In the genomic region with DNA sequence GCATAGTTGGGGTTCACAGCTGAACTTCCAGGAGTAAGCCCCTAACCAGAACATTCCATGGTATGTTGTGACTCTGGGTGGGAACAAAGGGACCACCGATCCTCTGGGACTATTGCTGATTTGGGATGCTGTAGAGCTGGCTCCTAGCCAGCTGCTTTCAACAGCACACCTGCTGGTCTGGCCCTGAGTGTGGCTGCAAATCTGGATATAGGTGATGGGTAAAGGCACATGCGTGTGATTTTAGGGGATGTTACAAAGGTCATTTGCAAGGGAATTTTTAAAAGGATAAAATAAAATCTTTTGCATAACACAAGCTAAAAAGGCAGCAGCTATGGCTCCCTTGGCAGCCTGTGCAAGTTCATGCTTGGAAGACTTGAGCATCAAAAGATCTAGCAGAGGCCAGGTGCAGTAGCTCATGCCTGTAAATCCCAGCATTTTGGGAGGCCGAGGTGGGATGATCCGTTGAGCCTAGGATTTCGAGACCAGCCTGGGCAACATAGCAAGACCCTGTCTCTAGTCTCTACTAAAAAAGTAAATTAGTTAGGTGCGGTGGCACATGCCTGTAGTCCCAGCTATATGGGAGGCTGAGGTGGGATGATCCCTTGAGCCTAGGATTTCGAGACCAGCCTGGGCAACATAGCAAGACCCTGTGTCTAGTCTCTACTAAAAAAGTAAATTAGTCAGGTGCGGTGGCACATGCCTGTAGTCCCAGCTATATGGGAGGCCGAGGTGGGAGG, we compare ENCODE assay signal across 2 cellular contexts.
A peak's percentile ranks its signal among the peaks of the same experiment; 100 is the strongest.
TF ChIP-seq lines count a peak whose summit lies in the region.

No MANE protein-coding gene starts in this region.

TF ChIP-seq in WTC11, 78 proteins besides CTCF, POLR2A, EP300 and RAD21 (continued from another document):
- TF ChIP-seq, protein P1, sequence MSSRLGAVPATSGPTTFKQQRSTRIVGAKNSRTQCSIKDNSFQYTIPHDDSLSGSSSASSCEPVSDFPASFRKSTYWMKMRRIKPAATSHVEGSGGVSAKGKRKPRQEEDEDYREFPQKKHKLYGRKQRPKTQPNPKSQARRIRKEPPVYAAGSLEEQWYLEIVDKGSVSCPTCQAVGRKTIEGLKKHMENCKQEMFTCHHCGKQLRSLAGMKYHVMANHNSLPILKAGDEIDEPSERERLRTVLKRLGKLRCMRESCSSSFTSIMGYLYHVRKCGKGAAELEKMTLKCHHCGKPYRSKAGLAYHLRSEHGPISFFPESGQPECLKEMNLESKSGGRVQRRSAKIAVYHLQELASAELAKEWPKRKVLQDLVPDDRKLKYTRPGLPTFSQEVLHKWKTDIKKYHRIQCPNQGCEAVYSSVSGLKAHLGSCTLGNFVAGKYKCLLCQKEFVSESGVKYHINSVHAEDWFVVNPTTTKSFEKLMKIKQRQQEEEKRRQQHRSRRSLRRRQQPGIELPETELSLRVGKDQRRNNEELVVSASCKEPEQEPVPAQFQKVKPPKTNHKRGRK (CRISPR knock-in tag; IDR thresholded peaks at IDR 0.05; ENCODE audit: borderline replicate concordance), result no peak
- TF ChIP-seq FOXK1 (CRISPR knock-in tag; IDR thresholded peaks at IDR 0.05) (no peak), ZNF121 (CRISPR knock-in tag; IDR thresholded peaks at IDR 0.05) (peak; percentile 94)
- TF ChIP-seq, protein P2, sequence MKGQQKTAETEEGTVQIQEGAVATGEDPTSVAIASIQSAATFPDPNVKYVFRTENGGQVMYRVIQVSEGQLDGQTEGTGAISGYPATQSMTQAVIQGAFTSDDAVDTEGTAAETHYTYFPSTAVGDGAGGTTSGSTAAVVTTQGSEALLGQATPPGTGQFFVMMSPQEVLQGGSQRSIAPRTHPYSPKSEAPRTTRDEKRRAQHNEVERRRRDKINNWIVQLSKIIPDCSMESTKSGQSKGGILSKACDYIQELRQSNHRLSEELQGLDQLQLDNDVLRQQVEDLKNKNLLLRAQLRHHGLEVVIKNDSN (CRISPR knock-in tag; IDR thresholded peaks at IDR 0.05), result no peak

TF ChIP-seq in HepG2, 621 proteins besides CTCF, POLR2A, EP300 and RAD21 (continued from another document):
- TF ChIP-seq, protein P3, sequence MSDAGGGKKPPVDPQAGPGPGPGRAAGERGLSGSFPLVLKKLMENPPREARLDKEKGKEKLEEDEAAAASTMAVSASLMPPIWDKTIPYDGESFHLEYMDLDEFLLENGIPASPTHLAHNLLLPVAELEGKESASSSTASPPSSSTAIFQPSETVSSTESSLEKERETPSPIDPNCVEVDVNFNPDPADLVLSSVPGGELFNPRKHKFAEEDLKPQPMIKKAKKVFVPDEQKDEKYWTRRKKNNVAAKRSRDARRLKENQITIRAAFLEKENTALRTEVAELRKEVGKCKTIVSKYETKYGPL (CRISPR knock-in tag; IDR thresholded peaks at IDR 0.05), result no peak
- 0 out of 2 replicates have a peak, but pooled peaks have one; percentile 18 for TF ChIP-seq ARID2 (CRISPR knock-in tag; IDR thresholded peaks at IDR 0.05; ENCODE audit: borderline replicate concordance)
- no peak for TF ChIP-seq ZNF772 (CRISPR knock-in tag; IDR thresholded peaks at IDR 0.05)
- no peak for TF ChIP-seq ZNF44 (CRISPR knock-in tag; IDR thresholded peaks at IDR 0.05)
- TF ChIP-seq ZNF121 (CRISPR knock-in tag; IDR thresholded peaks at IDR 0.05), result peak; percentile 76
- TF ChIP-seq, protein P4, sequence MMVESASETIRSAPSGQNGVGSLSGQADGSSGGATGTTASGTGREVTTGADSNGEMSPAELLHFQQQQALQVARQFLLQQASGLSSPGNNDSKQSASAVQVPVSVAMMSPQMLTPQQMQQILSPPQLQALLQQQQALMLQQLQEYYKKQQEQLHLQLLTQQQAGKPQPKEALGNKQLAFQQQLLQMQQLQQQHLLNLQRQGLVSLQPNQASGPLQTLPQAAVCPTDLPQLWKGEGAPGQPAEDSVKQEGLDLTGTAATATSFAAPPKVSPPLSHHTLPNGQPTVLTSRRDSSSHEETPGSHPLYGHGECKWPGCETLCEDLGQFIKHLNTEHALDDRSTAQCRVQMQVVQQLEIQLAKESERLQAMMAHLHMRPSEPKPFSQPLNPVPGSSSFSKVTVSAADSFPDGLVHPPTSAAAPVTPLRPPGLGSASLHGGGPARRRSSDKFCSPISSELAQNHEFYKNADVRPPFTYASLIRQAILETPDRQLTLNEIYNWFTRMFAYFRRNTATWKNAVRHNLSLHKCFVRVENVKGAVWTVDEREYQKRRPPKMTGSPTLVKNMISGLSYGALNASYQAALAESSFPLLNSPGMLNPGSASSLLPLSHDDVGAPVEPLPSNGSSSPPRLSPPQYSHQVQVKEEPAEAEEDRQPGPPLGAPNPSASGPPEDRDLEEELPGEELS (CRISPR knock-in tag; IDR thresholded peaks at IDR 0.05), result no peak
- TF ChIP-seq NCOA2 (CRISPR knock-in tag; IDR thresholded peaks at IDR 0.05), result no peak
